20 cellular contexts compared by ENCODE assay signal in the genomic region with DNA sequence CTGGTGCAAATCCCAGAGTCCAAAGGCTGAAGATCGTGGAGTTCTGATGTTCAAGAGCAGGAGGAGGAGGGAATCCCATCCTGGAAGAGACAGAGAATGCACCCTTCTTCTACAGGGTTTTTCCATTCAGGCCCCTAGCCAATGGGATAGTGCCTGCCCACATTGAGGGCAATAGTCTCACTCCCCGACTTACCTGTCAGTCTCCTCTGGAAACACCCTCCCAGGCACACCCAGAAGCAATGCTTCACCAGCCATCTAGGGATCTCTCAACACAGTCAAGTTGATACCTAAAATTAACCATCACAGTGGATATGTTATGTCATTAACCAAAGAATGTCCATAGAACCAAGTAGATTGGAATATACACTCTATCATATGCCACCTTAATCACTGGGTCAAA.
"Had no signal": no experiment of that assay in that cellular context is flagged by ENCODE, and none has a peak within 500 bp of the region (broad histone marks: within the 10 kb centered on the region; RNA-seq: fewer than 3 reads in every experiment).

No MANE protein-coding gene starts in this region.

- H3K4me3 ChIP-seq: testis, vagina had no signal

- H3K4me1 ChIP-seq: testis had no signal

- ATAC-seq: esophagus mucosa, natural killer cell had no signal

- H3K9me3 Mint-ChIP-seq: brain, natural killer cell had no signal

- H3K27me3 Mint-ChIP-seq: brain, progenitor cell of endocrine pancreas had no signal

- DNase-seq: activated CD4-positive, alpha-beta T cell treated with anti-CD3 and anti-CD28 coated beads, Interleukin-2, amount 50 U/mL, for 48 hours; activated naive CD4-positive, alpha-beta T cell treated with Interleukin-2 at 50 U/mL for 16 hours; aorta; central memory CD4-positive, alpha-beta T cell; effector memory CD4-positive, alpha-beta T cell; foreskin melanocyte; glutamatergic neuron; hippocampal formation; midbrain; natural killer cell; stimulated activated CD4-positive, alpha-beta T cell treated with anti-CD3 and anti-CD28 coated beads, Interleukin-12 subunit alpha, Interleukin-12 subunit beta, amount 100 ng/mL, for 4 hours; stimulated activated CD4-positive, alpha-beta T cell treated with anti-CD3 and anti-CD28 coated beads, Interleukin-4, amount 100 ng/mL, for 4 hours; T-helper 1 cell; testis; trophoblast cell; WERI-Rb-1 had no signal

- H3K36me3 Mint-ChIP-seq: brain, natural killer cell had no signal

- H3K36me3 ChIP-seq: vagina, WERI-Rb-1 had no signal

- H3K4me3 Mint-ChIP-seq: brain, natural killer cell had no signal

- H3K27me3 ChIP-seq: testis, vagina had no signal

- H3K27ac Mint-ChIP-seq: brain, progenitor cell of endocrine pancreas had no signal

- H3K27ac ChIP-seq: testis, vagina, WERI-Rb-1 had no signal

- H3K9me3 ChIP-seq: testis, vagina had no signal
